In the genomic region with DNA sequence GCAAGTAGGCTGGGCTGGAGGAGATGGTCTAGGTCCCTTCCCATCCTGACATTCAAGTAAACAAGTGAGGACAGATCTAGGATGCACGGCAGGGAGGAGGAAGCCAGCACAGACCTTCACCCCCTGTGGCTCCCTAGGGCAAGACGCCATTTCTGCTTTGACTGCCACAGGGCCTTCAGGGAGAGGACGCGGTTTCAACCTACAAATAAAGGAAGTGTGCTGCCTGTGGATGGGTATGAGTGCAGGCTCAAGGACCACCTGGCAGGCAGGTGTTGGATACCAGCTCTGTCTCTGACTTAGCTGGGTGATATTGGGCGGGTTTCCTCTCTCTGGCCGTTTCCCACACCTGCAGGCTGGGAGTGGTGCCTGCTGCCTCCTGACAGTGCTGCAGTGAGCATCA, we compare ENCODE assay signal across 10 cellular contexts. TPM values are rescaled to one million over a fixed set of nuclear protein-coding genes. Genes with fewer than 3 reads are reported as not detected.
DNase-seq lines count a peak whose midpoint lies in the region; ATAC-seq, FAIRE-seq and TF ChIP-seq lines count a peak whose summit lies in the region.
"Had no signal": no experiment of that assay in that cellular context is flagged by ENCODE, and none has a peak within 500 bp of the region (broad histone marks: within the 10 kb centered on the region; RNA-seq: fewer than 3 reads in every experiment).

No MANE protein-coding gene starts in this region.

- peaks cover 8 to 34% of the 10 kb centered on the region in 2 donors for H3K36me3 Mint-ChIP-seq in activated T-cell treated with anti-CD3 and anti-CD28 coated beads, Interleukin-2, amount 50 U/mL, for 72 hours (ENCODE audit: insufficient read depth in 2 of 2)
- peaks cover 100% of the 10 kb centered on the region for H3K36me3 Mint-ChIP-seq in activated T-helper 17 cell treated with anti-CD3 and anti-CD28 coated beads, Interleukin-2, amount 50 U/mL, for 72 hours (ENCODE audit: low read depth)

- no peaks in the 10 kb centered on the region for H3K9me3 Mint-ChIP-seq in activated T-cell treated with anti-CD3 and anti-CD28 coated beads, Interleukin-2, amount 50 U/mL, for 72 hours
- no peaks in the 10 kb centered on the region for H3K9me3 Mint-ChIP-seq in activated T-helper 17 cell treated with anti-CD3 and anti-CD28 coated beads, Interleukin-2, amount 50 U/mL, for 72 hours

- TF ChIP-seq POLR2A in tibial nerve (IDR thresholded peaks at IDR 0.05): no peak

- no peak for DNase-seq in activated T-cell treated with anti-CD3 and anti-CD28 coated beads, Interleukin-2, amount 50 U/mL, for 72 hours
- no peak for DNase-seq in activated T-cell treated with anti-CD3 and anti-CD28 coated beads for 4 hours
- peak; percentile 50 for DNase-seq in islet precursor cell
- no peak for DNase-seq in tibial nerve (ENCODE audit: low spot score in 2 of 2)
- no peak for DNase-seq in D721Med (ENCODE audit: insufficient read length, low spot score)
- DNase-seq in EL: no peak
- DNase-seq: activated gamma-delta T cell, NCI-H1930 had no signal

- peak overlapping the region; percentile 32 to 65 for H3K4me3 Mint-ChIP-seq in activated T-cell treated with anti-CD3 and anti-CD28 coated beads, Interleukin-2, amount 50 U/mL, for 72 hours
- peak overlapping the region; percentile 69 for H3K4me3 Mint-ChIP-seq in activated T-helper 17 cell treated with anti-CD3 and anti-CD28 coated beads, Interleukin-2, amount 50 U/mL, for 72 hours

- TF ChIP-seq CTCF in tibial nerve (IDR thresholded peaks at IDR 0.05): no peak
- TF ChIP-seq CTCF in D721Med (IDR thresholded peaks at IDR 0.05; ENCODE audit: insufficient read depth, missing control alignments): no peak

- H3K27ac Mint-ChIP-seq in activated T-cell treated with anti-CD3 and anti-CD28 coated beads, Interleukin-2, amount 50 U/mL, for 72 hours: peak overlapping the region; percentile 89
- peak overlapping the region; percentile 92 for H3K27ac Mint-ChIP-seq in activated T-helper 17 cell treated with anti-CD3 and anti-CD28 coated beads, Interleukin-2, amount 50 U/mL, for 72 hours

- ATAC-seq in activated T-cell treated with anti-CD3 and anti-CD28 coated beads, Interleukin-2, amount 50 U/mL, for 72 hours (replicated peaks in 1 of 2): no peak
- ATAC-seq in activated T-helper 17 cell treated with anti-CD3 and anti-CD28 coated beads, Interleukin-2, amount 50 U/mL, for 72 hours (replicated peaks): no peak
- no peak for ATAC-seq in HG02678 (IDR thresholded peaks at IDR 0.05; ENCODE audit: unreplicated experiment)

- no peaks in the 10 kb centered on the region for H3K9me3 ChIP-seq in tibial nerve

- H3K27ac ChIP-seq in tibial nerve: peak overlapping the region in 3 of 4 donors; percentile 63 to 85 (median 81)

- peaks cover 2 to 36% (median 5%) of the 10 kb centered on the region in 3 donors for H3K36me3 ChIP-seq in tibial nerve

- no peak overlapping the region for H3K4me3 ChIP-seq in tibial nerve

- peaks cover 100% of the 10 kb centered on the region for H3K4me1 Mint-ChIP-seq in activated T-cell treated with anti-CD3 and anti-CD28 coated beads, Interleukin-2, amount 50 U/mL, for 72 hours (ENCODE audit: low read depth)
- H3K4me1 Mint-ChIP-seq in activated T-helper 17 cell treated with anti-CD3 and anti-CD28 coated beads, Interleukin-2, amount 50 U/mL, for 72 hours: peaks cover 69% of the 10 kb centered on the region

- no peaks in the 10 kb centered on the region for H3K27me3 Mint-ChIP-seq in activated T-cell treated with anti-CD3 and anti-CD28 coated beads, Interleukin-2, amount 50 U/mL, for 72 hours (ENCODE audit: low read depth)
- H3K27me3 Mint-ChIP-seq in activated T-helper 17 cell treated with anti-CD3 and anti-CD28 coated beads, Interleukin-2, amount 50 U/mL, for 72 hours: no peaks in the 10 kb centered on the region

- no peak for FAIRE-seq in D721Med (lab: Jason Lieb, UNC)

- H3K27me3 ChIP-seq in tibial nerve: no peaks in the 10 kb centered on the region

- no peak for TF ChIP-seq EP300 in tibial nerve (IDR thresholded peaks at IDR 0.05)

- 58 to 81% methylated on average over 6 of the region's 6 CpGs for WGBS in tibial nerve, 2 donors

- H3K4me1 ChIP-seq in tibial nerve: peaks cover 0 to 96% (median 71%) of the 10 kb centered on the region in 4 donors

RNA-seq across cellular contexts. Expression of a gene that starts 16.2 kb away (rescaled TPM):
- total RNA-seq in activated T-cell treated with anti-CD3 and anti-CD28 coated beads, Interleukin-2, amount 50 U/mL, for 72 hours: 10 to 100 TPM; 41.7 to 51.9 TPM
- 100 to 1,000 TPM; 217 to 280 TPM for total RNA-seq in activated T-helper 17 cell treated with anti-CD3 and anti-CD28 coated beads, Interleukin-2, amount 50 U/mL, for 72 hours
- total RNA-seq in tibial nerve: 1,000 to 10,000 TPM in 3 of 4 donors, 100 to 1,000 TPM in 1; 953 to 4,970 (median 3,437) TPM

Comparison
In these comparisons a context has a peak if more than half of its experiments do, and no peak if none do; other contexts are left out.
1. RNA of a gene that starts 16.2 kb away (total RNA-seq): 953 to 4,970 TPM in tibial nerve and 217 to 280 TPM in activated T-helper 17 cell treated with anti-CD3 and anti-CD28 coated beads, Interleukin-2, amount 50 U/mL, for 72 hours; 41.7 to 51.9 TPM in activated T-cell treated with anti-CD3 and anti-CD28 coated beads, Interleukin-2, amount 50 U/mL, for 72 hours; every median in the first group is over 4 times any median in the second.